8 cellular contexts compared by ENCODE assay signal in genomic region chr19:12365094-12365371, GRCh38. TPM values are rescaled to one million over a fixed set of nuclear protein-coding genes. Genes with fewer than 3 reads are reported as not detected.
DNase-seq lines count a peak whose midpoint lies in the region; ATAC-seq and TF ChIP-seq lines count a peak whose summit lies in the region.

No MANE protein-coding gene starts in this region.

- peak overlapping the region; percentile 72 for H3K4me3 ChIP-seq in cardiac muscle cell

- peaks cover 2% of the 10 kb centered on the region for H3K27me3 Mint-ChIP-seq in activated T-helper 1 cell treated with anti-CD3 and anti-CD28 coated beads, Interleukin-12 subunit alpha, Interleukin-12 subunit beta, Interleukin-2, Interleukin-4 antibody, amounts not matched to agents 30 ng/mL and 10 ng/mL and 1 ng/mL, durations not matched to agents 14 hours and 24 hours and 36 hours (ENCODE audit: insufficient read depth)

- DNase-seq in EH (ENCODE audit: low read depth) (peak; percentile 39), cardiac muscle cell (ENCODE audit: low read depth in 1 of 2, low spot score in 1 of 2) (peak in 1 of 2 donors; percentile 41), pons (ENCODE audit: low spot score) (peak; percentile 7), KBM-7 (no peak)
- DNase-seq in activated T-helper 1 cell treated with anti-CD3 and anti-CD28 coated beads, Interleukin-12 subunit alpha, Interleukin-12 subunit beta, Interleukin-2, Interleukin-4 antibody, amounts not matched to agents 30 ng/mL and 10 ng/mL and 1 ng/mL, durations not matched to agents 14 hours and 24 hours and 36 hours (ENCODE audit: low spot score) = no peak
- DNase-seq in activated effector memory CD4-positive, alpha-beta T cell treated with Interleukin-2 at 50 U/mL for 16 hours = no peak

- ATAC-seq in HG02884 (IDR thresholded peaks at IDR 0.05; ENCODE audit: unreplicated experiment) = peak; percentile 20
- no peak for ATAC-seq in HG03378 (IDR thresholded peaks at IDR 0.05; ENCODE audit: unreplicated experiment)

- no peaks in the 10 kb centered on the region for H3K9me3 ChIP-seq in cardiac muscle cell (ENCODE audit: low read depth)

- H3K27me3 ChIP-seq in cardiac muscle cell = no peaks in the 10 kb centered on the region

- H3K4me1 ChIP-seq in cardiac muscle cell (ENCODE audit: low read depth) = no peaks in the 10 kb centered on the region

- peak overlapping the region; percentile 91 for H3K4me3 Mint-ChIP-seq in activated T-helper 1 cell treated with anti-CD3 and anti-CD28 coated beads, Interleukin-12 subunit alpha, Interleukin-12 subunit beta, Interleukin-2, Interleukin-4 antibody, amounts not matched to agents 30 ng/mL and 10 ng/mL and 1 ng/mL, durations not matched to agents 14 hours and 24 hours and 36 hours

- H3K36me3 ChIP-seq in cardiac muscle cell = no peaks in the 10 kb centered on the region

- peak overlapping the region; percentile 79 for H3K27ac ChIP-seq in cardiac muscle cell

- H3K36me3 Mint-ChIP-seq in activated T-helper 1 cell treated with anti-CD3 and anti-CD28 coated beads, Interleukin-12 subunit alpha, Interleukin-12 subunit beta, Interleukin-2, Interleukin-4 antibody, amounts not matched to agents 30 ng/mL and 10 ng/mL and 1 ng/mL, durations not matched to agents 14 hours and 24 hours and 36 hours (ENCODE audit: low read depth) = peaks cover 3% of the 10 kb centered on the region

- in situ Hi-C loops in KBM-7 (cut with MboI; ENCODE audit: low pct_unique_long_range_greater_than_20kb, low sequenced_read_pairs) = no loop called here

- H3K9me3 Mint-ChIP-seq in activated T-helper 1 cell treated with anti-CD3 and anti-CD28 coated beads, Interleukin-12 subunit alpha, Interleukin-12 subunit beta, Interleukin-2, Interleukin-4 antibody, amounts not matched to agents 30 ng/mL and 10 ng/mL and 1 ng/mL, durations not matched to agents 14 hours and 24 hours and 36 hours = peaks cover 20% of the 10 kb centered on the region

- peaks cover 10% of the 10 kb centered on the region for H3K4me1 Mint-ChIP-seq in activated T-helper 1 cell treated with anti-CD3 and anti-CD28 coated beads, Interleukin-12 subunit alpha, Interleukin-12 subunit beta, Interleukin-2, Interleukin-4 antibody, amounts not matched to agents 30 ng/mL and 10 ng/mL and 1 ng/mL, durations not matched to agents 14 hours and 24 hours and 36 hours (ENCODE audit: low read depth)

- TF ChIP-seq CTCF in cardiac muscle cell (IDR thresholded peaks at IDR 0.05; ENCODE audit: low read depth, low read length) = no peak

- H3K27ac Mint-ChIP-seq in activated T-helper 1 cell treated with anti-CD3 and anti-CD28 coated beads, Interleukin-12 subunit alpha, Interleukin-12 subunit beta, Interleukin-2, Interleukin-4 antibody, amounts not matched to agents 30 ng/mL and 10 ng/mL and 1 ng/mL, durations not matched to agents 14 hours and 24 hours and 36 hours = no peak overlapping the region

- intact Hi-C loops in activated T-helper 1 cell treated with anti-CD3 and anti-CD28 coated beads, Interleukin-12 subunit alpha, Interleukin-12 subunit beta, Interleukin-2, Interleukin-4 antibody, amounts not matched to agents 30 ng/mL and 10 ng/mL and 1 ng/mL, durations not matched to agents 14 hours and 24 hours and 36 hours (cut with micrococcal nuclease) = loop anchor here (1.0 kb wide), 5 partner anchors 32 to 119 kb away; partner anchors contain the start of genes ZNF44, ZNF443, ZNF563 and ZNF709

RNA-seq across cellular contexts. Expression of gene ZNF442, which starts 0.5 kb away (rescaled TPM):
- total RNA-seq in activated T-helper 1 cell treated with anti-CD3 and anti-CD28 coated beads, Interleukin-12 subunit alpha, Interleukin-12 subunit beta, Interleukin-2, Interleukin-4 antibody, amounts not matched to agents 30 ng/mL and 10 ng/mL and 1 ng/mL, durations not matched to agents 14 hours and 24 hours and 36 hours = 0.39 and 0.47 TPM in 2 replicates
- total RNA-seq in cardiac muscle cell = 2.7 and 3.6 TPM in 2 replicates
- polyA plus RNA-seq in cardiac muscle cell = 3.4 and 4.1 TPM in 2 replicates

RNA-seq across cellular contexts. Expression of gene ZNF563, which starts 31.6 kb away (rescaled TPM):
- 1.4 and 2.5 TPM in 2 replicates for total RNA-seq in activated T-helper 1 cell treated with anti-CD3 and anti-CD28 coated beads, Interleukin-12 subunit alpha, Interleukin-12 subunit beta, Interleukin-2, Interleukin-4 antibody, amounts not matched to agents 30 ng/mL and 10 ng/mL and 1 ng/mL, durations not matched to agents 14 hours and 24 hours and 36 hours
- 3.2 and 7.7 TPM in 2 replicates for total RNA-seq in cardiac muscle cell
- 5.0 and 5.7 TPM in 2 replicates for polyA plus RNA-seq in cardiac muscle cell

RNA-seq across cellular contexts. Expression of gene ZNF799, which starts 36.0 kb away (rescaled TPM):
- total RNA-seq in activated T-helper 1 cell treated with anti-CD3 and anti-CD28 coated beads, Interleukin-12 subunit alpha, Interleukin-12 subunit beta, Interleukin-2, Interleukin-4 antibody, amounts not matched to agents 30 ng/mL and 10 ng/mL and 1 ng/mL, durations not matched to agents 14 hours and 24 hours and 36 hours = 3.1 TPM in 2 replicates
- total RNA-seq in cardiac muscle cell = 2.3 and 3.9 TPM in 2 replicates
- polyA plus RNA-seq in cardiac muscle cell = 1.8 and 4.1 TPM in 2 replicates

Comparison
In these comparisons a context has a peak if more than half of its experiments do, and no peak if none do; other contexts are left out.
1. DNase-seq: peak in EH (single experiment) and pons (single experiment); none in activated T-helper 1 cell treated with anti-CD3 and anti-CD28 coated beads, Interleukin-12 subunit alpha, Interleukin-12 subunit beta, Interleukin-2, Interleukin-4 antibody, amounts not matched to agents 30 ng/mL and 10 ng/mL and 1 ng/mL, durations not matched to agents 14 hours and 24 hours and 36 hours (single experiment), KBM-7 (single experiment) and activated effector memory CD4-positive, alpha-beta T cell treated with Interleukin-2 at 50 U/mL for 16 hours (single experiment).